In genomic region chr20:37185681-37186080, GRCh38 we compare ENCODE assay signal across 25 cellular contexts. TPM values are rescaled to one million over a fixed set of nuclear protein-coding genes. Genes with fewer than 3 reads are reported as not detected.
DNase-seq lines count a peak whose midpoint lies in the region; ATAC-seq and TF ChIP-seq lines count a peak whose summit lies in the region.
"Had no signal": no experiment of that assay in that cellular context is flagged by ENCODE, and none has a peak within 500 bp of the region (broad histone marks: within the 10 kb centered on the region; RNA-seq: fewer than 3 reads in every experiment).

No MANE protein-coding gene starts in this region.

- WGBS in transverse colon (ENCODE audit: low coverage in 1 of 2), 2 donors = 84 to 91% methylated on average over 5 of the region's 5 CpGs

- H3K4me1 ChIP-seq in right atrium auricular region (peaks cover 0 to 15% of the 10 kb centered on the region in 2 donors), transverse colon (peaks cover 0 to 20% (median 5%) of the 10 kb centered on the region in 4 donors)

- in situ Hi-C loops in transverse colon (cut with MboI; ENCODE audit: low pct_ligation_motif_present in 1 of 4, low pct_unique_long_range_greater_than_20kb in 1 of 4, low sequenced_read_pairs in 3 of 4) = no loop called here

- H3K4me3 ChIP-seq in right atrium auricular region (no peak overlapping the region), transverse colon (no peak overlapping the region)
- H3K4me3 ChIP-seq: lower lobe of right lung, smooth muscle cell, uterus had no signal

- no peaks in the 10 kb centered on the region for H3K9me3 ChIP-seq in right atrium auricular region
- no peaks in the 10 kb centered on the region for H3K9me3 ChIP-seq in transverse colon
- H3K9me3 ChIP-seq: lower lobe of right lung, uterus had no signal

- H3K27me3 ChIP-seq in right atrium auricular region (no peaks in the 10 kb centered on the region), transverse colon (no peaks in the 10 kb centered on the region)
- H3K27me3 ChIP-seq: brain microvascular endothelial cell, uterus had no signal

- H3K36me3 ChIP-seq in right atrium auricular region (peaks cover 24% of the 10 kb centered on the region), transverse colon (peaks cover 0 to 23% (median 4%) of the 10 kb centered on the region in 4 donors)
- H3K36me3 ChIP-seq: uterus had no signal

- H3K27ac ChIP-seq in right atrium auricular region (no peak overlapping the region), transverse colon (no peak overlapping the region)
- H3K27ac ChIP-seq: brain microvascular endothelial cell, lower lobe of right lung, uterus, VCaP had no signal

- ATAC-seq in left ventricle myocardium superior = peak; percentile 22
- ATAC-seq in left lobe of liver = peak; percentile 51
- ATAC-seq in GM21825 (IDR thresholded peaks at IDR 0.05; ENCODE audit: unreplicated experiment) = no peak
- ATAC-seq: lower lobe of right lung, SK-N-SH treated with all-trans-retinoic acid at 6 μM for 48 hours had no signal

- DNase-seq in left ventricle myocardium superior (no peak), right atrium auricular region (ENCODE audit: low spot score) (no peak), RPMI8226 (peak; percentile 75), left lobe of liver (ENCODE audit: low spot score) (no peak), transverse colon (peak; percentile 9), NCI-H2196 (lab: John Stamatoyannopoulos, UW; ENCODE audit: unreplicated experiment) (no peak)
- DNase-seq: activated naive CD4-positive, alpha-beta T cell; activated T-cell treated with anti-CD3 and anti-CD28 coated beads, Interleukin-2, amount 50 U/mL, for 1 hour; brain microvascular endothelial cell; CD4-positive, CD25-positive, alpha-beta regulatory T cell; cortex of kidney; DMS 273 treated with DMSO at 0.1 percent for 48 hours; glutamatergic neuron; kidney; lower lobe of right lung; NCI-H1105; NCI-H2029 treated with DMSO at 0.1 percent for 48 hours; NCI-H446; NCI-H82; nucleus accumbens; uterus had no signal

- TF ChIP-seq CTCF in right atrium auricular region (IDR thresholded peaks at IDR 0.05) (no peak), transverse colon (IDR thresholded peaks at IDR 0.05) (no peak)

- intact Hi-C loops in left ventricle myocardium superior (cut with micrococcal nuclease) = no loop called here
- intact Hi-C loops in transverse colon (cut with DNase I; ENCODE audit: low total_unique reads) = no loop called here

- no peak for TF ChIP-seq EP300 in transverse colon (IDR thresholded peaks at IDR 0.05; ENCODE audit: low read depth)

- TF ChIP-seq POLR2A in transverse colon (IDR thresholded peaks at IDR 0.05) = no peak

RNA-seq across cellular contexts. Expression of gene MROH8, which starts 6.3 kb away (rescaled TPM):
- total RNA-seq in left ventricle myocardium superior (4.4 TPM), right atrium auricular region (1 to 10 TPM; 3.8 to 5.8 TPM), left lobe of liver (4.7 TPM), transverse colon (10 to 100 TPM in 1 of 4 donors, 1 to 10 TPM in 3; 2.2 to 18.0 (median 3.5) TPM)

RNA-seq across cellular contexts. Expression of gene RPN2, which starts 6.6 kb away (rescaled TPM):
- total RNA-seq in left ventricle myocardium superior (84.7 TPM), right atrium auricular region (100 to 1,000 TPM; 126 to 129 TPM), left lobe of liver (128 TPM), transverse colon (100 to 1,000 TPM in 2 of 4 donors, 10 to 100 TPM in 2; 82.3 to 196 (median 105) TPM)

Comparison
In these comparisons a context has a peak if more than half of its experiments do, and no peak if none do; other contexts are left out.
1. DNase-seq: peak in RPMI8226 (single experiment) and transverse colon (single experiment); none in left ventricle myocardium superior (single experiment), right atrium auricular region (single experiment), left lobe of liver (single experiment) and NCI-H2196 (single experiment).